Comparison of ENCODE assay signal across 8 cellular contexts in genomic region chr3:51968175-51968681, GRCh38. TPM values are rescaled to one million over a fixed set of nuclear protein-coding genes. Genes with fewer than 3 reads are reported as not detected.
DNase-seq lines count a peak whose midpoint lies in the region; ATAC-seq and TF ChIP-seq lines count a peak whose summit lies in the region.

No MANE protein-coding gene starts in this region.

- peak overlapping the region; percentile 59 for H3K9ac ChIP-seq in SK-N-MC (ENCODE audit: insufficient read length)
- H3K9ac ChIP-seq in parathyroid adenoma = no peak overlapping the region

- H3K9me3 ChIP-seq in SK-N-MC (ENCODE audit: low read depth, low read length) (no peaks in the 10 kb centered on the region), parathyroid adenoma (ENCODE audit: control insufficient read depth, low read length) (no peaks in the 10 kb centered on the region)

- H3K4me2 ChIP-seq in parathyroid adenoma (ENCODE audit: low read length) = peak overlapping the region; percentile 98

- no peak for ATAC-seq in GM21825 (IDR thresholded peaks at IDR 0.05; ENCODE audit: unreplicated experiment)

- H3K79me2 ChIP-seq in parathyroid adenoma = no peaks in the 10 kb centered on the region

- DNase-seq in NCI-H1417 (lab: John Stamatoyannopoulos, UW) (peak in 2 of 3 experiments; percentile 45 to 72), NCI-H1417 treated with DMSO at 0.1 percent for 48 hours (lab: John Stamatoyannopoulos, UW) (no peak), SK-N-MC (ENCODE audit: low read depth, low spot score) (no peak), fibroblast of mammary gland (ENCODE audit: low read depth) (peak; percentile 37), H4 (ENCODE audit: low spot score) (no peak), HK-2 (ENCODE audit: unreplicated experiment) (no peak)

- H2AFZ ChIP-seq in parathyroid adenoma = peak overlapping the region; percentile 71

- H3K27ac ChIP-seq in SK-N-MC (no peak overlapping the region), parathyroid adenoma (peak overlapping the region; percentile 55)

- H3K36me3 ChIP-seq in SK-N-MC (ENCODE audit: insufficient read depth, low read length) (no peaks in the 10 kb centered on the region), parathyroid adenoma (ENCODE audit: control insufficient read depth, insufficient read depth, low read length) (no peaks in the 10 kb centered on the region)

- TF ChIP-seq CTCF in fibroblast of mammary gland (conservative IDR thresholded peaks at IDR 0.05; ENCODE audit: control insufficient read depth, insufficient read depth, low read depth, low read length) (no peak), parathyroid adenoma (IDR thresholded peaks at IDR 0.05) (no peak)

- H3K4me1 ChIP-seq in parathyroid adenoma = peaks cover 17% of the 10 kb centered on the region

- H3K27me3 ChIP-seq in parathyroid adenoma (ENCODE audit: control insufficient read depth, insufficient read depth, low read length) = no peaks in the 10 kb centered on the region

- H3K4me3 ChIP-seq in SK-N-MC = peak overlapping the region; percentile 77
- peak overlapping the region; percentile 59 for H3K4me3 ChIP-seq in fibroblast of mammary gland (ENCODE audit: control insufficient read depth, low read depth, low read length)
- peak overlapping the region; percentile 57 for H3K4me3 ChIP-seq in parathyroid adenoma (ENCODE audit: low read depth, low read length)

RNA-seq across cellular contexts. Expression of gene PCBP4, which starts 1.0 kb away (rescaled TPM):
- total RNA-seq in H4 (2014; rRNA removed; shearing (Covaris generic)) = 27.0 and 31.0 TPM in 2 replicates

RNA-seq across cellular contexts. Expression of gene ABHD14B, which starts 5.6 kb away (rescaled TPM):
- 3.2 and 12.5 TPM in 2 replicates for total RNA-seq in H4 (2014; rRNA removed; shearing (Covaris generic))

RNA-seq across cellular contexts. Expression of gene ABHD14A, which starts 6.6 kb away (rescaled TPM):
- total RNA-seq in H4 (2014; rRNA removed; shearing (Covaris generic)) = 8.0 and 13.9 TPM in 2 replicates

RNA-seq across cellular contexts. Expression of gene GPR62, which starts 13.0 kb away (rescaled TPM):
- not detected in 2 replicates for total RNA-seq in H4 (2014; rRNA removed; shearing (Covaris generic))

RNA-seq across cellular contexts. Expression of gene ACY1, which starts 15.1 kb away (rescaled TPM):
- total RNA-seq in H4 (2014; rRNA removed; shearing (Covaris generic)) = 35.6 and 41.7 TPM in 2 replicates

Comparison
In these comparisons a context has a peak if more than half of its experiments do, and no peak if none do; other contexts are left out.
1. DNase-seq: peak in NCI-H1417 (2 of 3) and fibroblast of mammary gland (single experiment); none in NCI-H1417 treated with DMSO at 0.1 percent for 48 hours (single experiment), SK-N-MC (single experiment), H4 (single experiment) and HK-2 (single experiment).
2. Peak in every context shown above with its lines, with median percentiles within 50 percentile points of each other: H3K4me3 ChIP-seq.